ENCODE assay signal across 1 cellular context in genomic region chr4:4461850-4462249, GRCh38.
A peak's percentile ranks its signal among the peaks of the same experiment; 100 is the strongest.
TF ChIP-seq lines count a peak whose summit lies in the region.

No MANE protein-coding gene starts in this region.

TF ChIP-seq in HepG2, 621 proteins besides CTCF, POLR2A, EP300 and RAD21 (continued from another document and continues in another):
- no peak for TF ChIP-seq MATR3 (CRISPR knock-in tag; IDR thresholded peaks at IDR 0.05)
- TF ChIP-seq HOXA9 (CRISPR knock-in tag; IDR thresholded peaks at IDR 0.05; ENCODE audit: borderline replicate concordance): no peak
- TF ChIP-seq MAFF (IDR thresholded peaks at IDR 0.05; ENCODE audit: low read depth, low read length): no peak
- TF ChIP-seq ZFP37 (CRISPR knock-in tag; IDR thresholded peaks at IDR 0.05; ENCODE audit: borderline replicate concordance): no peak
- no peak for TF ChIP-seq NCOA1 (CRISPR knock-in tag; IDR thresholded peaks at IDR 0.05)
- TF ChIP-seq ZSCAN31 (CRISPR knock-in tag; IDR thresholded peaks at IDR 0.05; ENCODE audit: low read depth): no peak
- TF ChIP-seq ZNF431 (CRISPR knock-in tag; IDR thresholded peaks at IDR 0.05; ENCODE audit: borderline replicate concordance, low read depth): no peak
- TF ChIP-seq TGIF2 (CRISPR knock-in tag; IDR thresholded peaks at IDR 0.05): no peak
- TF ChIP-seq KMT2A (CRISPR knock-in tag; IDR thresholded peaks at IDR 0.05): no peak
- 0 out of 2 replicates have a peak, but pooled peaks have one; percentile 31 for TF ChIP-seq ZNF317 (CRISPR knock-in tag; IDR thresholded peaks at IDR 0.05)
- no peak for TF ChIP-seq TOE1 (CRISPR knock-in tag; IDR thresholded peaks at IDR 0.05)
- TF ChIP-seq ERF (CRISPR knock-in tag; IDR thresholded peaks at IDR 0.05): peak; percentile 73; the same call in 1 of the 2 replicates
- TF ChIP-seq ZNF878 (CRISPR knock-in tag; IDR thresholded peaks at IDR 0.05): no peak
- no peak for TF ChIP-seq NCOR1 (IDR thresholded peaks at IDR 0.05; ENCODE audit: borderline replicate concordance, low read length)
- TF ChIP-seq ATF6 (CRISPR knock-in tag; conservative IDR thresholded peaks at IDR 0.05): no peak
- TF ChIP-seq LRRFIP1 (CRISPR knock-in tag; conservative IDR thresholded peaks at IDR 0.05): no peak
- peak; percentile 47; the same call in 1 of the 2 replicates for TF ChIP-seq ISL2 (CRISPR knock-in tag; IDR thresholded peaks at IDR 0.05)
- TF ChIP-seq ZNF792 (CRISPR knock-in tag; IDR thresholded peaks at IDR 0.05): peak; percentile 53; the same call in 1 of the 2 replicates
- TF ChIP-seq ZNF282 (IDR thresholded peaks at IDR 0.05; ENCODE audit: partially characterized antibody): no peak
- TF ChIP-seq FOXK1 (CRISPR knock-in tag; IDR thresholded peaks at IDR 0.05; ENCODE audit: borderline replicate concordance, low read depth): peak; percentile 90; the same call in 1 of the 2 replicates
- no peak for TF ChIP-seq DNMT1 (CRISPR knock-in tag; IDR thresholded peaks at IDR 0.05)
- peak; percentile 47; the same call in 1 of the 2 replicates for TF ChIP-seq ZNF687 (CRISPR knock-in tag; IDR thresholded peaks at IDR 0.05)
- no peak for TF ChIP-seq CENPBD1 (CRISPR knock-in tag; IDR thresholded peaks at IDR 0.05; ENCODE audit: borderline replicate concordance, low read depth)
- peak; percentile 66; the same call in 1 of the 2 replicates for TF ChIP-seq ZNF614 (CRISPR knock-in tag; IDR thresholded peaks at IDR 0.05; ENCODE audit: borderline replicate concordance)
- TF ChIP-seq ZNF180 (CRISPR knock-in tag; IDR thresholded peaks at IDR 0.05; ENCODE audit: borderline replicate concordance, low read depth): no peak
- 0 out of 2 replicates have a peak, but pooled peaks have one; percentile 7 for TF ChIP-seq ZSCAN29 (CRISPR knock-in tag; conservative IDR thresholded peaks at IDR 0.05)
- TF ChIP-seq ZBTB4 (CRISPR knock-in tag; IDR thresholded peaks at IDR 0.05; ENCODE audit: borderline replicate concordance): no peak
- no peak for TF ChIP-seq ZFP41 (CRISPR knock-in tag; IDR thresholded peaks at IDR 0.05; ENCODE audit: borderline replicate concordance)
- TF ChIP-seq PITX1 (CRISPR knock-in tag; IDR thresholded peaks at IDR 0.05): no peak; the same call in 1 of the 2 replicates
- no peak for TF ChIP-seq KDM2A (CRISPR knock-in tag; IDR thresholded peaks at IDR 0.05; ENCODE audit: borderline replicate concordance, low read depth)
- 0 out of 2 replicates have a peak, but pooled peaks have one; percentile 51 for TF ChIP-seq ARID4A (CRISPR knock-in tag; IDR thresholded peaks at IDR 0.05; ENCODE audit: borderline replicate concordance)
- TF ChIP-seq SP5 (CRISPR knock-in tag; IDR thresholded peaks at IDR 0.05; ENCODE audit: borderline replicate concordance, low read depth): peak; percentile 80
- TF ChIP-seq SP1 (IDR thresholded peaks at IDR 0.05): no peak
- TF ChIP-seq SP1 (CRISPR knock-in tag; IDR thresholded peaks at IDR 0.05): no peak
- TF ChIP-seq ZNF205 (CRISPR knock-in tag; IDR thresholded peaks at IDR 0.05): no peak
- TF ChIP-seq ZBTB21 (CRISPR knock-in tag; IDR thresholded peaks at IDR 0.05): no peak
- no peak for TF ChIP-seq TBX3 (IDR thresholded peaks at IDR 0.05; ENCODE audit: borderline replicate concordance)
- no peak for TF ChIP-seq ZNF430 (CRISPR knock-in tag; IDR thresholded peaks at IDR 0.05)
- no peak for TF ChIP-seq ZNF605 (CRISPR knock-in tag; IDR thresholded peaks at IDR 0.05)
- TF ChIP-seq ZNF549 (CRISPR knock-in tag; IDR thresholded peaks at IDR 0.05): no peak
- no peak for TF ChIP-seq ZNF883 (CRISPR knock-in tag; IDR thresholded peaks at IDR 0.05; ENCODE audit: not compliant biosample characterization)
- no peak for TF ChIP-seq BCLAF1 (IDR thresholded peaks at IDR 0.05)
- no peak for TF ChIP-seq ZNF432 (CRISPR knock-in tag; IDR thresholded peaks at IDR 0.05; ENCODE audit: borderline replicate concordance)
- peak; percentile 31; the same call in 1 of the 2 replicates for TF ChIP-seq ZNF350 (CRISPR knock-in tag; IDR thresholded peaks at IDR 0.05; ENCODE audit: borderline replicate concordance, low read depth)
- TF ChIP-seq IRF2 (CRISPR knock-in tag; IDR thresholded peaks at IDR 0.05): 0 out of 2 replicates have a peak, but pooled peaks have one; percentile 66
- TF ChIP-seq KAT8 (CRISPR knock-in tag; IDR thresholded peaks at IDR 0.05): peak; percentile 59; the same call in 1 of the 2 replicates
- no peak for TF ChIP-seq SCMH1 (CRISPR knock-in tag; IDR thresholded peaks at IDR 0.05; ENCODE audit: borderline replicate concordance)
